In genomic region chr1:46027788-46028573, GRCh38 we compare ENCODE assay signal across 26 cellular contexts.
"Had no signal": no experiment of that assay in that cellular context is flagged by ENCODE, and none has a peak within 500 bp of the region (broad histone marks: within the 10 kb centered on the region; RNA-seq: fewer than 3 reads in every experiment).

No MANE protein-coding gene starts in this region.

- H3K27ac ChIP-seq: gastroesophageal sphincter, pancreas, prostate gland, skin epidermis, vagina had no signal

- H3K36me3 ChIP-seq: pancreas had no signal

- H3K9me3 ChIP-seq: gastroesophageal sphincter, pancreas, prostate gland, vagina had no signal

- H3K4me3 ChIP-seq: gastroesophageal sphincter, pancreas, prostate gland, skin epidermis, vagina had no signal

- ATAC-seq: activated CD4-positive, alpha-beta T cell treated with anti-CD3 and anti-CD28 coated beads for 36 hours; activated CD8-positive, alpha-beta memory T cell treated with anti-CD3 and anti-CD28 coated beads, Interleukin-2, amount 10 ng/mL, durations not matched to agents 7 days and 5 days; activated CD8-positive, alpha-beta T cell treated with anti-CD3 and anti-CD28 coated beads, Interleukin-2, amount 10 ng/mL, durations not matched to agents 7 days and 5 days; activated naive CD4-positive, alpha-beta T cell treated with anti-CD3 and anti-CD28 coated beads, Interleukin-2, amount 50 U/mL, for 72 hours; activated T-cell treated with anti-CD3 and anti-CD28 coated beads, Interleukin-2, amount 50 U/mL, for 72 hours; effector memory CD8-positive, alpha-beta T cell; gastroesophageal sphincter; pancreas had no signal

- DNase-seq: activated CD4-positive, alpha-beta T cell treated with anti-CD3 and anti-CD28 coated beads for 36 hours; activated CD4-positive, CD25-positive, alpha-beta regulatory T cell; activated CD8-positive, alpha-beta memory T cell treated with anti-CD3 and anti-CD28 coated beads, Interleukin-2, amount 10 ng/mL, durations not matched to agents 7 days and 5 days; activated CD8-positive, alpha-beta T cell treated with anti-CD3 and anti-CD28 coated beads, Interleukin-2, amount 10 ng/mL, durations not matched to agents 7 days and 5 days; activated naive CD4-positive, alpha-beta T cell; activated T-cell treated with anti-CD3 and anti-CD28 coated beads for 4 hours; activated T-cell treated with anti-CD3 and anti-CD28 coated beads, Interleukin-2, amount 50 U/mL, for 72 hours; cerebellar nuclear complex; cortex of kidney; effector memory CD8-positive, alpha-beta T cell; erythroblast; head of caudate nucleus; kidney glomerular epithelial cell; mammary epithelial cell; naive B cell; nephron progenitor cell; nucleus accumbens; pancreas; stimulated activated CD4-positive, alpha-beta T cell treated with anti-CD3 and anti-CD28 coated beads, Interleukin-12 subunit alpha, Interleukin-12 subunit beta, amount 100 ng/mL, for 4 hours; stimulated activated CD4-positive, alpha-beta T cell treated with anti-CD3 and anti-CD28 coated beads, Interleukin-4, amount 100 ng/mL, for 1 hour; T-helper 1 cell had no signal

- H3K27me3 ChIP-seq: gastroesophageal sphincter, pancreas, vagina had no signal
